In the genomic region with DNA sequence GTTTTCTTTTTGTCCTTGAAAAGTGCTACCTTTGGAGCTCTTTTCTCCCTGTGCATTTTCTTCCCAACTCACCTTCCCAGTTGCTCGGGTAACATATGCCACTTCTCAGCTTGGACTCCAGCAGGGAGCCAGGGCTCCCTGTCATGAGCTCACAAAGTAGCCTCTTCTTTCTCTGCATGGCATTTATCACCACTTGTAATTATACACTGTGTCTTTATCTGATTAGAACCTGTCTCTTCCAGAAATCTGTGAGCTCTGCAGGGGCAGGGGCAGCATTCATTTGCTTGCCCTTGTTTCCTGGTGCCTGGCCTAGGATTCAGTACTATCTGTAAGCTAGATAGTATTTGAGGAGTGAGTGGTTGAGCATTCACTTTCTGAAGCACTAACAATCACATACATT, we compare ENCODE assay signal across 24 cellular contexts.
"Had no signal": no experiment of that assay in that cellular context is flagged by ENCODE, and none has a peak within 500 bp of the region (broad histone marks: within the 10 kb centered on the region; RNA-seq: fewer than 3 reads in every experiment).

No MANE protein-coding gene starts in this region.

- H3K4me1 ChIP-seq: esophagus muscularis mucosa, gastroesophageal sphincter, heart right ventricle, prostate gland, right atrium auricular region, tibial artery had no signal

- H3K36me3 ChIP-seq: esophagus muscularis mucosa, gastroesophageal sphincter, heart right ventricle, prostate gland, right atrium auricular region, tibial artery had no signal

- H3K4me3 Mint-ChIP-seq: activated CD4-positive, alpha-beta T cell treated with anti-CD3 and anti-CD28 coated beads, Interleukin-2, amount 10 ng/mL, durations not matched to agents 24 days and 14 days; activated CD8-positive, alpha-beta T cell treated with anti-CD3 and anti-CD28 coated beads for 36 hours; activated naive CD8-positive, alpha-beta T cell treated with anti-CD3 and anti-CD28 coated beads for 36 hours; activated T-helper 17 cell treated with anti-CD3 and anti-CD28 coated beads, Interleukin-2, amount 50 U/mL, for 72 hours; dendritic cell treated with granulocyte-macrophage colony-stimulating factor and Interleukin-4, amounts not matched to agents 40 ng/mL and 50 ng/mL, for 4 days; memory B cell; naive B cell; neural crest cell had no signal

- H3K27me3 ChIP-seq: esophagus muscularis mucosa, gastroesophageal sphincter, heart right ventricle, right atrium auricular region, tibial artery had no signal

- H3K4me3 ChIP-seq: esophagus muscularis mucosa, gastroesophageal sphincter, heart right ventricle, mucosa of descending colon, prostate gland, right atrium auricular region, tibial artery had no signal

- H3K4me1 Mint-ChIP-seq: activated CD4-positive, alpha-beta T cell treated with anti-CD3 and anti-CD28 coated beads, Interleukin-2, amount 10 ng/mL, durations not matched to agents 24 days and 14 days; activated naive CD8-positive, alpha-beta T cell treated with anti-CD3 and anti-CD28 coated beads for 36 hours; activated T-helper 17 cell treated with anti-CD3 and anti-CD28 coated beads, Interleukin-2, amount 50 U/mL, for 72 hours; memory B cell; naive B cell had no signal

- H3K27ac Mint-ChIP-seq: activated CD4-positive, alpha-beta T cell treated with anti-CD3 and anti-CD28 coated beads, Interleukin-2, amount 10 ng/mL, durations not matched to agents 24 days and 14 days; activated CD8-positive, alpha-beta T cell treated with anti-CD3 and anti-CD28 coated beads for 36 hours; activated naive CD8-positive, alpha-beta T cell treated with anti-CD3 and anti-CD28 coated beads for 36 hours; activated T-helper 17 cell treated with anti-CD3 and anti-CD28 coated beads, Interleukin-2, amount 50 U/mL, for 72 hours; dendritic cell treated with granulocyte-macrophage colony-stimulating factor and Interleukin-4, amounts not matched to agents 40 ng/mL and 50 ng/mL, for 4 days; memory B cell had no signal

- H3K9me3 Mint-ChIP-seq: activated CD4-positive, alpha-beta T cell treated with anti-CD3 and anti-CD28 coated beads, Interleukin-2, amount 10 ng/mL, durations not matched to agents 24 days and 14 days; activated CD8-positive, alpha-beta T cell treated with anti-CD3 and anti-CD28 coated beads for 36 hours; activated naive CD8-positive, alpha-beta T cell treated with anti-CD3 and anti-CD28 coated beads for 36 hours; activated T-helper 17 cell treated with anti-CD3 and anti-CD28 coated beads, Interleukin-2, amount 50 U/mL, for 72 hours; dendritic cell treated with granulocyte-macrophage colony-stimulating factor and Interleukin-4, amounts not matched to agents 40 ng/mL and 50 ng/mL, for 4 days; memory B cell; neural crest cell had no signal

- H3K36me3 Mint-ChIP-seq: activated naive CD8-positive, alpha-beta T cell treated with anti-CD3 and anti-CD28 coated beads for 36 hours; memory B cell; naive B cell had no signal

- H3K9me3 ChIP-seq: esophagus muscularis mucosa, gastroesophageal sphincter, heart right ventricle, mucosa of descending colon, prostate gland, right atrium auricular region, tibial artery had no signal

- H3K27me3 Mint-ChIP-seq: activated CD4-positive, alpha-beta T cell treated with anti-CD3 and anti-CD28 coated beads, Interleukin-2, amount 10 ng/mL, durations not matched to agents 24 days and 14 days had no signal

- H3K27ac ChIP-seq: esophagus muscularis mucosa, gastroesophageal sphincter, heart right ventricle, prostate gland, right atrium auricular region, tibial artery had no signal

- DNase-seq: activated CD4-positive, alpha-beta T cell treated with anti-CD3 and anti-CD28 coated beads, Interleukin-2, amount 10 ng/mL, durations not matched to agents 24 days and 14 days; activated CD4-positive, CD25-positive, alpha-beta regulatory T cell; activated CD8-positive, alpha-beta T cell treated with anti-CD3 and anti-CD28 coated beads for 36 hours; activated naive CD4-positive, alpha-beta T cell; activated naive CD8-positive, alpha-beta T cell treated with anti-CD3 and anti-CD28 coated beads for 36 hours; activated T-cell treated with anti-CD3 and anti-CD28 coated beads, Interleukin-2, amount 50 U/mL, for 1 hour; amniotic stem cell; effector CD8-positive, alpha-beta T cell; heart right ventricle; mucosa of descending colon; naive B cell; stimulated activated CD4-positive, alpha-beta T cell treated with anti-CD3 and anti-CD28 coated beads, Interleukin-12 subunit alpha, Interleukin-12 subunit beta, amount 100 ng/mL, for 4 hours; stimulated activated CD4-positive, alpha-beta T cell treated with anti-CD3 and anti-CD28 coated beads, Interleukin-2, amount 100 ng/mL, for 24 hours; stimulated activated naive CD8-positive, alpha-beta T cell treated with anti-CD3 and anti-CD28 coated beads, Interleukin-15, Interleukin-2, amounts not matched to agents 100 U/mL and 50 U/mL, for 24 hours; substantia nigra; tibial artery had no signal
